30 cellular contexts compared by ENCODE assay signal in the genomic region with DNA sequence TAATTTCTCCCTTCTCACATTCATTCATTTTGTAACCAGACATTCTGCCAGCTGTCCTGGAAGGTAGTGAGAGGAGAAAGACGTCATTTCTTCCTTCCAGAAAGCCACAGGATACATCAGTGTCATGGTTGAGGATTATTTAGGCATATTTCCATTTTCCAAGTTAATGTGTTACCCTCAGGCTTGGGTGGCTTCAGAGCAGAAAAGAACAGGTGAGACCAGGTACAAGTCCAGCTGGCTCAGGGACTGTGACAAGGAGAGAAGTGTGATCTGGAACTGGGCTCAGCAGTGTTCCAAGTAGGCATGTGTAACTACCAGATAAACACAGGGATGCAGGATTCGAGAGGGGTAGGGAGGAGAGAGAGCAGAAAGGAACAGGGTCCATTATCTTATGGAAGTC.
"Had no signal": no experiment of that assay in that cellular context is flagged by ENCODE, and none has a peak within 500 bp of the region (broad histone marks: within the 10 kb centered on the region; RNA-seq: fewer than 3 reads in every experiment).

No MANE protein-coding gene starts in this region.

- H3K4me2 ChIP-seq: neural progenitor cell, smooth muscle cell had no signal

- H3K4me3 ChIP-seq: neural progenitor cell, ovary, psoas muscle, right lobe of liver, sigmoid colon, skin epidermis, smooth muscle cell, spleen, suprapubic skin, testis, tibial artery, transverse colon, upper lobe of right lung, uterus had no signal

- H3K36me3 ChIP-seq: neural progenitor cell, ovary, right lobe of liver, sigmoid colon, spleen, suprapubic skin, tibial artery, transverse colon, upper lobe of right lung, uterus had no signal

- ATAC-seq: natural killer cell; psoas muscle; right cardiac atrium; right lobe of liver; stimulated activated memory B cell treated with anti-CD40 and anti-IgM and Interleukin-4, amounts not matched to agents 10 μg/mL and 1 μg/mL and 100 μg/mL, for 72 hours; stimulated activated naive CD8-positive, alpha-beta T cell treated with anti-CD3 and anti-CD28 coated beads, Interleukin-15, amount 100 ng/mL, for 72 hours; stimulated activated naive CD8-positive, alpha-beta T cell treated with anti-CD3 and anti-CD28 coated beads, Interleukin-15, Interleukin-2, amounts not matched to agents 100 U/mL and 50 U/mL, for 24 hours; upper lobe of right lung had no signal

- H2AFZ ChIP-seq: neural progenitor cell, parathyroid adenoma had no signal

- H3K27ac ChIP-seq: neural progenitor cell, ovary, parathyroid adenoma, psoas muscle, right lobe of liver, sigmoid colon, skin epidermis, spleen, suprapubic skin, testis, tibial artery, transverse colon, upper lobe of right lung, uterus had no signal

- H3K79me2 ChIP-seq: parathyroid adenoma had no signal

- H3K4me3 Mint-ChIP-seq: naive B cell; natural killer cell; nephron; neural progenitor cell; stimulated activated memory B cell treated with anti-CD40 and anti-IgM and Interleukin-4, amounts not matched to agents 10 μg/mL and 1 μg/mL and 100 μg/mL, for 72 hours; stimulated activated naive CD8-positive, alpha-beta T cell treated with anti-CD3 and anti-CD28 coated beads, Interleukin-15, amount 100 ng/mL, for 72 hours had no signal

- H3K4me1 ChIP-seq: neural progenitor cell, parathyroid adenoma, psoas muscle, right lobe of liver, sigmoid colon, spleen, suprapubic skin, testis, transverse colon, uterus had no signal

- H3K27ac Mint-ChIP-seq: naive B cell; natural killer cell; nephron; neural progenitor cell; progenitor cell of endocrine pancreas; stimulated activated memory B cell treated with anti-CD40 and anti-IgM and Interleukin-4, amounts not matched to agents 10 μg/mL and 1 μg/mL and 100 μg/mL, for 72 hours; stimulated activated naive CD8-positive, alpha-beta T cell treated with anti-CD3 and anti-CD28 coated beads, Interleukin-15, amount 100 ng/mL, for 72 hours had no signal

- DNase-seq: naive B cell; natural killer cell; occipital lobe; ovary; psoas muscle; right cardiac atrium; right lobe of liver; sigmoid colon; spleen; stimulated activated CD4-positive, alpha-beta T cell treated with anti-CD3 and anti-CD28 coated beads, Interleukin-12 subunit alpha, Interleukin-12 subunit beta, amount 100 ng/mL, for 4 hours; stimulated activated CD4-positive, alpha-beta T cell treated with anti-CD3 and anti-CD28 coated beads, Interleukin-1b, Interleukin-23, amount 100 ng/mL, for 48 hours; stimulated activated CD4-positive, alpha-beta T cell treated with anti-CD3 and anti-CD28 coated beads, Interleukin-4, amount 100 ng/mL, for 1 hour; stimulated activated CD4-positive, alpha-beta T cell treated with anti-CD3 and anti-CD28 coated beads, Interleukin-4, amount 100 ng/mL, for 4 hours; stimulated activated CD8-positive, alpha-beta memory T cell treated with anti-CD3 and anti-CD28 coated beads, Interleukin-4, amount 100 ng/mL, for 48 hours; stimulated activated naive CD4-positive, alpha-beta T cell; stimulated activated naive CD8-positive, alpha-beta T cell treated with anti-CD3 and anti-CD28 coated beads, Interleukin-15, amount 100 ng/mL, for 72 hours; stimulated activated naive CD8-positive, alpha-beta T cell treated with anti-CD3 and anti-CD28 coated beads, Interleukin-15, Interleukin-2, amounts not matched to agents 100 U/mL and 50 U/mL, for 24 hours; testis; tibial artery; transverse colon; upper lobe of right lung; uterus had no signal

- H3K4me1 Mint-ChIP-seq: naive B cell; natural killer cell; neural progenitor cell; stimulated activated memory B cell treated with anti-CD40 and anti-IgM and Interleukin-4, amounts not matched to agents 10 μg/mL and 1 μg/mL and 100 μg/mL, for 72 hours; stimulated activated naive CD8-positive, alpha-beta T cell treated with anti-CD3 and anti-CD28 coated beads, Interleukin-15, amount 100 ng/mL, for 72 hours had no signal

- H3K9me3 ChIP-seq: ovary, psoas muscle, right lobe of liver, suprapubic skin, testis, upper lobe of right lung, uterus had no signal

- H3K27me3 Mint-ChIP-seq: naive B cell; progenitor cell of endocrine pancreas; stimulated activated memory B cell treated with anti-CD40 and anti-IgM and Interleukin-4, amounts not matched to agents 10 μg/mL and 1 μg/mL and 100 μg/mL, for 72 hours; stimulated activated naive CD8-positive, alpha-beta T cell treated with anti-CD3 and anti-CD28 coated beads, Interleukin-15, amount 100 ng/mL, for 72 hours had no signal

- H3K27me3 ChIP-seq: neural progenitor cell, ovary, right lobe of liver, sigmoid colon, spleen, suprapubic skin, testis, tibial artery, transverse colon, upper lobe of right lung, uterus had no signal

- H3K36me3 Mint-ChIP-seq: natural killer cell; stimulated activated memory B cell treated with anti-CD40 and anti-IgM and Interleukin-4, amounts not matched to agents 10 μg/mL and 1 μg/mL and 100 μg/mL, for 72 hours had no signal

- H3K9ac ChIP-seq: neural progenitor cell, parathyroid adenoma had no signal
